In genomic region chr19:3520166-3521103, GRCh38 we compare ENCODE assay signal across 1 cellular context.
TF ChIP-seq lines count a peak whose summit lies in the region.

No MANE protein-coding gene starts in this region.

TF ChIP-seq in K562, 482 proteins besides CTCF, POLR2A, EP300 and RAD21 (continues in another document):
- no peak for TF ChIP-seq PCBP1 (IDR thresholded peaks at IDR 0.05; ENCODE audit: low read depth, low read length, poor library complexity, severe bottlenecking)
- TF ChIP-seq MTA1 (IDR thresholded peaks at IDR 0.05; ENCODE audit: borderline replicate concordance) = no peak
- no peak for TF ChIP-seq TCFL5 (CRISPR knock-in tag; conservative IDR thresholded peaks at IDR 0.05)
- TF ChIP-seq ZC3H11A (IDR thresholded peaks at IDR 0.05; ENCODE audit: low read depth, low read length) = no peak
- TF ChIP-seq ZNF121 (CRISPR knock-in tag; conservative IDR thresholded peaks at IDR 0.05) = peak; percentile 81
- peak; percentile 97 for TF ChIP-seq EP400 (IDR thresholded peaks at IDR 0.05)
- TF ChIP-seq MLX (CRISPR knock-in tag; conservative IDR thresholded peaks at IDR 0.05) = peak in 1 of 2 experiments; percentile 90; a peak in 1 of 4 replicates
- peak; percentile 81 to 94 for TF ChIP-seq E2F6 (IDR thresholded peaks at IDR 0.05; ENCODE audit: borderline replicate concordance in 1 of 2, extremely low read depth in 1 of 2, insufficient read depth in 1 of 2, insufficient read length in 1 of 2, low read depth in 1 of 2, low read length in 1 of 2, poor library complexity in 1 of 2, severe bottlenecking in 1 of 2)
- TF ChIP-seq ARID4B (CRISPR knock-in tag; IDR thresholded peaks at IDR 0.05) = peak; percentile 65
- no peak for TF ChIP-seq HNRNPH1 (optimal IDR thresholded peaks at IDR 0.05; ENCODE audit: low read depth, low read length)
- no peak for TF ChIP-seq COPS2 (conservative IDR thresholded peaks at IDR 0.05)
- TF ChIP-seq ZNF316 (IDR thresholded peaks at IDR 0.05) = no peak
- 0 out of 2 replicates have a peak, but pooled peaks have one; percentile 29 for TF ChIP-seq TGIF2 (CRISPR knock-in tag; IDR thresholded peaks at IDR 0.05)
- TF ChIP-seq ARID2 (IDR thresholded peaks at IDR 0.05) = no peak
- peak in 1 of 2 experiments; percentile 43; a peak in 1 of 4 replicates for TF ChIP-seq TBL1XR1 (IDR thresholded peaks at IDR 0.05; ENCODE audit: low read length in 2 of 2)
- TF ChIP-seq ZNF668 (CRISPR knock-in tag; IDR thresholded peaks at IDR 0.05) = no peak
- TF ChIP-seq SMC3 (conservative IDR thresholded peaks at IDR 0.05; ENCODE audit: insufficient read depth, low read depth, low read length) = 0 out of 2 replicates have a peak, but pooled peaks have one; percentile 7
- TF ChIP-seq ZNF780A (CRISPR knock-in tag; IDR thresholded peaks at IDR 0.05) = no peak
- TF ChIP-seq SUPT5H (IDR thresholded peaks at IDR 0.05) = peak; percentile 13; the same call in 1 of the 2 replicates
- TF ChIP-seq NBN (IDR thresholded peaks at IDR 0.05; ENCODE audit: low read depth) = no peak; the same call in 1 of the 2 replicates
- TF ChIP-seq PML (IDR thresholded peaks at IDR 0.05; ENCODE audit: low read length) = peak; percentile 72; the same call in 1 of the 2 replicates
- peak; percentile 90 to 93 for TF ChIP-seq MNT (conservative IDR thresholded peaks at IDR 0.05)
- TF ChIP-seq ZNF277 (CRISPR knock-in tag; IDR thresholded peaks at IDR 0.05; ENCODE audit: borderline replicate concordance) = no peak
- no peak for TF ChIP-seq ZNF518B (CRISPR knock-in tag; IDR thresholded peaks at IDR 0.05)
- no peak for TF ChIP-seq GTF3C2 (IDR thresholded peaks at IDR 0.05; ENCODE audit: borderline replicate concordance, extremely low read depth, insufficient read length)
- no peak for TF ChIP-seq NUFIP1 (IDR thresholded peaks at IDR 0.05; ENCODE audit: partially characterized antibody)
- no peak for TF ChIP-seq ZNF407 (IDR thresholded peaks at IDR 0.05; ENCODE audit: low read depth)
- TF ChIP-seq ZBTB8A (IDR thresholded peaks at IDR 0.05; ENCODE audit: partially characterized antibody) = no peak
- no peak for TF ChIP-seq PTTG1 (tag; IDR thresholded peaks at IDR 0.05; ENCODE audit: low read depth)
- peak; percentile 29; the same call in 1 of the 2 replicates for TF ChIP-seq RAD51 (IDR thresholded peaks at IDR 0.05; ENCODE audit: borderline replicate concordance, low read depth)
